8 cellular contexts compared by ENCODE assay signal in the genomic region with DNA sequence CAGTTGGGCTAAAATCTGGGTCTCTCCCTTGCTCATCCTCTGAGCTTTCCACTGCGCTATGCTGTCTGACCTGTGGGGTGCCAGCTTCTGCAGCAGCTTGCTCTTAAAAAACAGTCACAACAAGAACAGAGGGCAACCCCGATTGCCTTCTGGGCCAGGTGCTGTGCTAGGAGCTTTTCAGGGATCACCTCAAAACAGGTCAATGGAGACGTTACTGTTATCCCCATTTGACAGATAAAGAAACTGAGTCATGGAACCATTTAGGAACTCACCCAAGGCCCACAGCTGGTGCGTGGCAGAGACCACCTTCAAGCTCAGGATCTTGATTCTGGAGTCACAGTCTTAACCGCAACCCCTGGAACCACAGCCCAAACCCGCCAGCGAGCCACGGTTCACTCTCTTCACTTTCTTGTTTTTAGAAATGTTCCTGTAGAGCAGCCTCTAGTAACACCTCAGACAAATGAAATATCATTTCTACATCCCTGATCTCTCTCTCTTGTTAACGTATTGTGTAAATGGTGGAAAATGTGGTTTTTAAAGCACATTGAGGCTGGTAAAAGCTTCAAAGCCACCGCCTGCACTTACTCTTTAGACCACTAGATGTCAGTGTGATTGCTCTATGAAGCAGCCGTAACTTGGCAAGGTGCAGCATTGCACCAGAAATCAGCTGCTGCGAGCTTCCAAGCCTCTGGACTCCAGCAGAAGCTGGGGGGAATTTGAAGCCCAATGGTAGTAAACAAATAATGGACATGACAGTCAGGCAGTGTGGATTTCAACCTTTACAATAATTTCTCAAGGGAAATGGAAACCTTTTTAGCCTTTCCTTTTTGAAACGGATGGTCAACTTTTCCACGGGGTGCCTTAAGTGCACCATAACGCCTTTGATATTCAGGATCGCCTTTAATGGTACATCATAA. TPM values are rescaled to one million over a fixed set of nuclear protein-coding genes. Genes with fewer than 3 reads are reported as not detected.
A peak's percentile ranks its signal among the peaks of the same experiment; 100 is the strongest.
DNase-seq lines count a peak whose midpoint lies in the region; ATAC-seq and TF ChIP-seq lines count a peak whose summit lies in the region.

No MANE protein-coding gene starts in this region.

- H3K9me3 Mint-ChIP-seq in chondrocyte (ENCODE audit: low read depth) = no peaks in the 10 kb centered on the region

- H3K4me3 ChIP-seq in AG09309 (ENCODE audit: control insufficient read depth, low read depth, low read length) = no peak overlapping the region

- H3K36me3 Mint-ChIP-seq in chondrocyte (ENCODE audit: low read depth) = no peaks in the 10 kb centered on the region

- H3K4me3 Mint-ChIP-seq in chondrocyte (ENCODE audit: unreplicated experiment) = no peak overlapping the region

- DNase-seq in AG09309 (ENCODE audit: low read depth) = peak; percentile 52
- DNase-seq in NCI-H524 (lab: John Stamatoyannopoulos, UW) = peak; percentile 19 to 68
- peak; percentile 57 to 72 for DNase-seq in activated CD4-positive, alpha-beta T cell treated with anti-CD3 and anti-CD28 coated beads for 24 hours (ENCODE audit: low read depth in 2 of 2)
- no peak for DNase-seq in chondrocyte (ENCODE audit: low spot score)
- DNase-seq in left lobe of liver (ENCODE audit: low spot score) = peak; percentile 73
- peak; percentile 60 for DNase-seq in stimulated activated CD4-positive, alpha-beta T cell treated with anti-CD3 and anti-CD28 coated beads, Interleukin-4, amount 100 ng/mL, for 1 hour

- ATAC-seq in GM18870 (IDR thresholded peaks at IDR 0.05; ENCODE audit: unreplicated experiment) (peak; percentile 76), HG03159 (IDR thresholded peaks at IDR 0.05; ENCODE audit: unreplicated experiment) (peak; percentile 61), left lobe of liver (peak; percentile 99)

- peaks cover 8% of the 10 kb centered on the region for H3K4me1 Mint-ChIP-seq in chondrocyte (ENCODE audit: low read depth)

- H3K27ac Mint-ChIP-seq in chondrocyte (ENCODE audit: unreplicated experiment) = no peak overlapping the region

- no peaks in the 10 kb centered on the region for H3K27me3 Mint-ChIP-seq in chondrocyte (ENCODE audit: low read depth)

- TF ChIP-seq CTCF in AG09309 (IDR thresholded peaks at IDR 0.05; ENCODE audit: control insufficient read depth, insufficient read depth, low read depth, low read length, missing control alignments) (peak; percentile 90), chondrocyte (IDR thresholded peaks at IDR 0.05) (peak; percentile 95)

RNA-seq across cellular contexts. Expression of a gene that starts 1.7 kb away (rescaled TPM):
- not detected in 3 replicates for total RNA-seq in chondrocyte
- total RNA-seq in left lobe of liver = 4.4 TPM
